In the genomic region with DNA sequence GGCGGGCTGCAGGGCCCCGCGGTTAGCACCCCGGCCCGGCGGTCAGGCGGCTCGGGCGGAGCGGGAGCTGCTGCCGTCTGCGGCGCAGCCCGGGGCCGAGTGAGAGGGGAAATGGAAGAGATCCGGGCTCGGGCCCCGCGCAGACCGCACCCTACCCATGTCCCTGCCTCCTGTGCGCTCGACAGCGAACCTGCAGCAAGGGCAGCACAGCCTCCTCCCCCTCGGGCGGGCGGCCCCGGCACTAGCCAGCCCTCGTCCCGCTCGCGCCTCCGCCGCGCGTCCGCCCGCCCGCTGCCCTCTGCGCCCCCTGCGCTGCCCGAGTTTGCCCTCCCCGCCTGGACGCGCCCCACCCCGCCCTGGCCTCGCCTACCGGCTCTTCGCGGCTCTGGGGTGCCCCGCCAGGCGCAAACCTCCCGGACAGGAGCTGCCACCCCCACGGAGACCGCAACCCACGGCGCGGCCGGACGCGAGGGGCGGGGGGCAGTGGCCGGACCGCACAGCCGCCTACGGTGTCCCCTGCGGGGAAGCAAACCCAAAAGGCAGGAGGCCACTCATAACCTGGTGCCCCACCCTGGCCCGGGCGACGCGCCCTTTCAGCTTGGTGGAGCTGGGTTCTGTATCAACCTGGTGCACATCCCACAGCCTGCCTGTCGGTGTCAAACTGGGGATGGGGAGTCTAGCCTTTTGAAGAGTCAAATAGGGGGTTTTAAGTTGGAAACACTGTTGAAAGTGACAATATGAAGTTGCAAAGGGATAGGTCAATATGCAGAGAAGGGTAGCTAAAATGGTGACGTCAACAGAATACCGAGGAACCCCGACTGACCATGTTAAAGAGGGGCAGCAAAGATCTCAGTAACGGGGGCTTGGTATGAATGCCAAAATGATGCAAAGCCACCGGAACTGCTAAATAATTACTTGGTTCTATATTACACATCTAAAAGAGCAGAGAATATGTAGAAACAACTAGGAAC, we compare ENCODE assay signal across 8 cellular contexts. TPM values are rescaled to one million over a fixed set of nuclear protein-coding genes. Genes with fewer than 3 reads are reported as not detected.
A peak's percentile ranks its signal among the peaks of the same experiment; 100 is the strongest.
DNase-seq lines count a peak whose midpoint lies in the region; ATAC-seq and TF ChIP-seq lines count a peak whose summit lies in the region.

A gene (minus strand): TSS at position 101 of the 971 bp plus-strand sequence. CDS start 454 bp downstream, outside the sequence.

- peak within 1 kb of the TSS; percentile 33 for H3K4me3 ChIP-seq in WERI-Rb-1 (ENCODE audit: low read depth, low read length)
- peak within 1 kb of the TSS; percentile 9; the same call in 1 of the 2 replicates for H3K4me3 ChIP-seq in iPS DF 6.9 (ENCODE audit: low read length)
- H3K4me3 ChIP-seq in smooth muscle cell = peak within 1 kb of the TSS; percentile 38

- H4K20me1 ChIP-seq in smooth muscle cell (ENCODE audit: low read depth) = no peaks in the 10 kb centered on the region

- H2AFZ ChIP-seq in smooth muscle cell (ENCODE audit: low read depth) = no peak within 1 kb of the TSS

- H3F3A ChIP-seq in smooth muscle cell (ENCODE audit: low read depth) = no peaks in the 10 kb centered on the region

- DNase-seq in NCI-H345 (lab: John Stamatoyannopoulos, UW) (peak; percentile 2), NCI-H345 treated with DMSO at 0.1 percent for 48 hours (lab: John Stamatoyannopoulos, UW; ENCODE audit: unreplicated experiment) (no peak), WERI-Rb-1 (peak; percentile 40), iPS DF 6.9 (ENCODE audit: low read depth, low spot score) (no peak), smooth muscle cell (lab: John Stamatoyannopoulos, UW; ENCODE audit: unreplicated experiment) (no peak)
- no peak for DNase-seq in activated effector memory CD4-positive, alpha-beta T cell treated with Interleukin-2 at 50 U/mL for 16 hours

- H3K9me3 ChIP-seq in WERI-Rb-1 (ENCODE audit: severe bottlenecking) = peaks cover 3% of the 10 kb centered on the region
- no peaks in the 10 kb centered on the region for H3K9me3 ChIP-seq in iPS DF 6.9 (ENCODE audit: control insufficient read depth, insufficient read depth, low read length)
- no peaks in the 10 kb centered on the region for H3K9me3 ChIP-seq in smooth muscle cell (replicated peaks; ENCODE audit: low read depth)

- peak within 1 kb of the TSS; percentile 75 for H3K4me2 ChIP-seq in smooth muscle cell

- H3K4me1 ChIP-seq in iPS DF 6.9 (ENCODE audit: control insufficient read depth, insufficient read depth, low read length) = peaks cover 1% of the 10 kb centered on the region; the same call in 1 of the 2 replicates
- peaks cover 4% of the 10 kb centered on the region for H3K4me1 ChIP-seq in smooth muscle cell (ENCODE audit: low read depth)

- no peak for ATAC-seq in GM21786 (IDR thresholded peaks at IDR 0.05; ENCODE audit: unreplicated experiment)
- ATAC-seq in GM19324 (IDR thresholded peaks at IDR 0.05; ENCODE audit: low FRiP score, unreplicated experiment) = no peak

- no peak within 1 kb of the TSS for H3K9ac ChIP-seq in smooth muscle cell (ENCODE audit: low read depth)

- no peak for TF ChIP-seq CTCF in WERI-Rb-1 (IDR thresholded peaks at IDR 0.05; ENCODE audit: low read depth, low read length)
- no peak for TF ChIP-seq CTCF in smooth muscle cell (IDR thresholded peaks at IDR 0.05; ENCODE audit: borderline replicate concordance, insufficient read depth, poor library complexity, severe bottlenecking)

- peaks cover 62% of the 10 kb centered on the region for H3K27me3 ChIP-seq in WERI-Rb-1 (ENCODE audit: insufficient read depth, low read depth, severe bottlenecking)
- peaks cover 66% of the 10 kb centered on the region for H3K27me3 ChIP-seq in iPS DF 6.9 (ENCODE audit: control insufficient read depth, insufficient read depth, low read length)
- peaks cover 99% of the 10 kb centered on the region for H3K27me3 ChIP-seq in smooth muscle cell (ENCODE audit: low read depth)

- no CpG with 5 or more reads among the region's 76 CpGs for WGBS in iPS DF 6.9 (ENCODE audit: insufficient coverage, insufficient read length)
- 9% methylated on average over 52 of the region's 76 CpGs for whole genome bisulfite sequencing in smooth muscle cell (ENCODE audit: low lambda C conversion rate)

- H3K27ac ChIP-seq in WERI-Rb-1 = no peak within 1 kb of the TSS
- no peak within 1 kb of the TSS for H3K27ac ChIP-seq in iPS DF 6.9 (ENCODE audit: low read length)
- no peak within 1 kb of the TSS for H3K27ac ChIP-seq in smooth muscle cell (ENCODE audit: low read depth)

- H3K36me3 ChIP-seq in WERI-Rb-1 = no peaks in the 10 kb centered on the region
- H3K36me3 ChIP-seq in iPS DF 6.9 (ENCODE audit: control insufficient read depth, insufficient read depth, low read length) = no peaks in the 10 kb centered on the region
- no peaks in the 10 kb centered on the region for H3K36me3 ChIP-seq in smooth muscle cell (ENCODE audit: low read depth)

- no peaks in the 10 kb centered on the region for H3K79me2 ChIP-seq in smooth muscle cell (ENCODE audit: low read depth)

RNA-seq across cellular contexts. Expression of the gene that starts here (rescaled TPM):
- 0.09 TPM in 1 of 2 replicates, not detected in the other for total RNA-seq in smooth muscle cell
- polyA plus RNA-seq in smooth muscle cell = not detected in 2 replicates

Comparison
In these comparisons a context has a peak if more than half of its experiments do, and no peak if none do; other contexts are left out.
1. DNase-seq: peak in NCI-H345 (single experiment) and WERI-Rb-1 (single experiment); none in NCI-H345 treated with DMSO at 0.1 percent for 48 hours (single experiment), iPS DF 6.9 (single experiment), smooth muscle cell (single experiment) and activated effector memory CD4-positive, alpha-beta T cell treated with Interleukin-2 at 50 U/mL for 16 hours (single experiment).
2. Peak in every context shown above with its lines, with median percentiles within 50 percentile points of each other: H3K4me3 ChIP-seq.